ENCODE assay signal across 2 cellular contexts in the genomic region with DNA sequence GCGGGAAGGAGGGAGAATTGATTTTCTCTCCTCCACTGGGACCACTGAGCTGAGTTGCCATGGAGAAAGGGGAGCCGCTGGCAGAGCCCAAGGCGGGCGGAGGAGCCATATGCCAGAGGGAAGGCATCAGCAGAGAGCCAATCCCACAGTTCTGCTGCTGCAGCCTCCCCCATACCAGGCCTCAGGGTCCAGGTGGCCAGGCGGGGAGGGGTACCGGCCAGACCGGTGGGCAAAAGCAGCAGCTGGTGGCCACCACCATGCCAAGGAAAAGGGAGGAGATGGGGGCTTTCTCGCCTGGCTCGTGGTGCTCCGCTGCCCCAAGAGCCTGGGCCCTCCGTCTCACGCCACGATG.
TF ChIP-seq lines count a peak whose summit lies in the region.

No MANE protein-coding gene starts in this region.

TF ChIP-seq in SK-N-SH, 30 proteins besides CTCF, POLR2A, EP300 and RAD21 (continued from another document):
- TF ChIP-seq ZBTB33 (IDR thresholded peaks at IDR 0.05; ENCODE audit: borderline replicate concordance, low read depth) (no peak), FOSL2 (IDR thresholded peaks at IDR 0.05; ENCODE audit: borderline replicate concordance, low read depth) (no peak), EZH2phosphoT487 (IDR thresholded peaks at IDR 0.05; ENCODE audit: borderline replicate concordance, low read depth) (no peak), ELF1 (IDR thresholded peaks at IDR 0.05) (no peak), POLR2AphosphoS5 (IDR thresholded peaks at IDR 0.05; ENCODE audit: low read depth, low read length) (no peak), TEAD4 (IDR thresholded peaks at IDR 0.05; ENCODE audit: borderline replicate concordance, insufficient read depth) (no peak), RXRA (IDR thresholded peaks at IDR 0.05; ENCODE audit: borderline replicate concordance, low read depth) (no peak), SIN3A (IDR thresholded peaks at IDR 0.05; ENCODE audit: borderline replicate concordance, low read depth, low read length) (no peak), MXI1 (IDR thresholded peaks at IDR 0.05; ENCODE audit: low read depth, low read length) (no peak), RFX5 (IDR thresholded peaks at IDR 0.05; ENCODE audit: low read length) (no peak)
- TF ChIP-seq, protein P1, sequence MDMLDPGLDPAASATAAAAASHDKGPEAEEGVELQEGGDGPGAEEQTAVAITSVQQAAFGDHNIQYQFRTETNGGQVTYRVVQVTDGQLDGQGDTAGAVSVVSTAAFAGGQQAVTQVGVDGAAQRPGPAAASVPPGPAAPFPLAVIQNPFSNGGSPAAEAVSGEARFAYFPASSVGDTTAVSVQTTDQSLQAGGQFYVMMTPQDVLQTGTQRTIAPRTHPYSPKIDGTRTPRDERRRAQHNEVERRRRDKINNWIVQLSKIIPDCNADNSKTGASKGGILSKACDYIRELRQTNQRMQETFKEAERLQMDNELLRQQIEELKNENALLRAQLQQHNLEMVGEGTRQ (IDR thresholded peaks at IDR 0.05; ENCODE audit: borderline replicate concordance, low read depth, low read length) = no peak

TF ChIP-seq in SK-N-SH treated with all-trans-retinoic acid at 6 μM for 48 hours, 23 proteins besides CTCF, POLR2A, EP300 and RAD21 (continued from another document):
- TF ChIP-seq CREB5 (CRISPR knock-in tag; IDR thresholded peaks at IDR 0.05; ENCODE audit: low read depth) (no peak), ARNTL (CRISPR knock-in tag; IDR thresholded peaks at IDR 0.05; ENCODE audit: borderline replicate concordance, low read depth) (no peak), ZNF565 (CRISPR knock-in tag; conservative IDR thresholded peaks at IDR 0.05; ENCODE audit: low read depth) (no peak), OSR1 (CRISPR knock-in tag; IDR thresholded peaks at IDR 0.05) (no peak), ESRRG (CRISPR knock-in tag; IDR thresholded peaks at IDR 0.05) (no peak), ZC3H10 (CRISPR knock-in tag; IDR thresholded peaks at IDR 0.05) (no peak), POU6F1 (CRISPR knock-in tag; IDR thresholded peaks at IDR 0.05; ENCODE audit: borderline replicate concordance, low read depth) (no peak), ZFP3 (CRISPR knock-in tag; IDR thresholded peaks at IDR 0.05) (no peak), GLIS3 (CRISPR knock-in tag; IDR thresholded peaks at IDR 0.05) (no peak), RARB (CRISPR knock-in tag; IDR thresholded peaks at IDR 0.05) (no peak), TCF4 (CRISPR knock-in tag; IDR thresholded peaks at IDR 0.05; ENCODE audit: borderline replicate concordance) (no peak), PPARA (CRISPR knock-in tag; IDR thresholded peaks at IDR 0.05; ENCODE audit: borderline replicate concordance) (no peak), ZFP30 (CRISPR knock-in tag; IDR thresholded peaks at IDR 0.05) (no peak), SNAI2 (CRISPR knock-in tag; IDR thresholded peaks at IDR 0.05) (no peak)
TF ChIP-seq in SK-N-SH treated with all-trans-retinoic acid at 6 μM for 48 hours: peak in this region for 0.
